In genomic region chr2:215436705-215437570, GRCh38 we compare ENCODE assay signal across 9 cellular contexts. TPM values are rescaled to one million over a fixed set of nuclear protein-coding genes. Genes with fewer than 3 reads are reported as not detected.
A peak's percentile ranks its signal among the peaks of the same experiment; 100 is the strongest.
DNase-seq lines count a peak whose midpoint lies in the region; ATAC-seq, FAIRE-seq and TF ChIP-seq lines count a peak whose summit lies in the region.
"Had no signal": no experiment of that assay in that cellular context is flagged by ENCODE, and none has a peak within 500 bp of the region (broad histone marks: within the 10 kb centered on the region; RNA-seq: fewer than 3 reads in every experiment).

No MANE protein-coding gene starts in this region.

- H3K4me3 Mint-ChIP-seq in activated naive CD8-positive, alpha-beta T cell treated with anti-CD3 and anti-CD28 coated beads, Interleukin-2, amount 10 ng/mL, durations not matched to agents 7 days and 5 days, result peak overlapping the region; percentile 82

- peak; percentile 12 for DNase-seq in GM12892 (ENCODE audit: insufficient read length)
- no peak for DNase-seq in activated naive CD8-positive, alpha-beta T cell treated with anti-CD3 and anti-CD28 coated beads, Interleukin-2, amount 10 ng/mL, durations not matched to agents 7 days and 5 days
- no peak for DNase-seq in iPS DF 6.9 (ENCODE audit: low read depth, low spot score)
- peak; percentile 27 for DNase-seq in stimulated activated CD8-positive, alpha-beta memory T cell treated with anti-CD3 and anti-CD28 coated beads, Interleukin-4, amount 100 ng/mL, for 48 hours
- DNase-seq in kidney glomerular epithelial cell (lab: John Stamatoyannopoulos, UW), result no peak
- no peak for DNase-seq in glomerular visceral epithelial cell (ENCODE audit: extremely low spot score)
- no peak for DNase-seq in KBM-7

- no CpG with 5 or more reads among the region's 22 CpGs for WGBS in iPS DF 6.9 (ENCODE audit: insufficient coverage, insufficient read length)

- H3K27ac ChIP-seq in iPS DF 6.9 (ENCODE audit: low read length), result no peak overlapping the region
- H3K27ac ChIP-seq: VCaP had no signal

- H3K9me3 Mint-ChIP-seq in activated naive CD8-positive, alpha-beta T cell treated with anti-CD3 and anti-CD28 coated beads, Interleukin-2, amount 10 ng/mL, durations not matched to agents 7 days and 5 days, result no peaks in the 10 kb centered on the region

- no peaks in the 10 kb centered on the region for H3K4me1 ChIP-seq in iPS DF 6.9 (ENCODE audit: control insufficient read depth, insufficient read depth, low read length)

- H3K27me3 ChIP-seq in iPS DF 6.9 (ENCODE audit: control insufficient read depth, insufficient read depth, low read length), result no peaks in the 10 kb centered on the region

- no peak for TF ChIP-seq POLR2A in GM12892 (IDR thresholded peaks at IDR 0.05; ENCODE audit: low read depth, low read length)

- peaks cover 20% of the 10 kb centered on the region for H3K4me1 Mint-ChIP-seq in activated naive CD8-positive, alpha-beta T cell treated with anti-CD3 and anti-CD28 coated beads, Interleukin-2, amount 10 ng/mL, durations not matched to agents 7 days and 5 days

- H3K9me3 ChIP-seq in iPS DF 6.9 (ENCODE audit: control insufficient read depth, insufficient read depth, low read length), result no peaks in the 10 kb centered on the region

- POLR2A ChIA-PET in activated naive CD8-positive, alpha-beta T cell treated with anti-CD3 and anti-CD28 coated beads, Interleukin-2, amount 10 ng/mL, durations not matched to agents 7 days and 5 days (lab: Charles Lee), result no interaction called here

- no peak overlapping the region for H3K27ac Mint-ChIP-seq in activated naive CD8-positive, alpha-beta T cell treated with anti-CD3 and anti-CD28 coated beads, Interleukin-2, amount 10 ng/mL, durations not matched to agents 7 days and 5 days

- FAIRE-seq in GM12892 (lab: Jason Lieb, UNC), result no peak

- no peaks in the 10 kb centered on the region for H3K36me3 Mint-ChIP-seq in activated naive CD8-positive, alpha-beta T cell treated with anti-CD3 and anti-CD28 coated beads, Interleukin-2, amount 10 ng/mL, durations not matched to agents 7 days and 5 days

- ATAC-seq in HG02981 (IDR thresholded peaks at IDR 0.05; ENCODE audit: unreplicated experiment), result peak; percentile 19
- no peak for ATAC-seq in activated naive CD8-positive, alpha-beta T cell treated with anti-CD3 and anti-CD28 coated beads, Interleukin-2, amount 10 ng/mL, durations not matched to agents 7 days and 5 days (ENCODE audit: low read depth)

- H3K27me3 Mint-ChIP-seq in activated naive CD8-positive, alpha-beta T cell treated with anti-CD3 and anti-CD28 coated beads, Interleukin-2, amount 10 ng/mL, durations not matched to agents 7 days and 5 days, result peaks cover 74% of the 10 kb centered on the region

- H3K36me3 ChIP-seq in iPS DF 6.9 (ENCODE audit: control insufficient read depth, insufficient read depth, low read length), result 0 out of 2 replicates have a peak, but pooled peaks cover 2% of the 10 kb centered on the region

- in situ Hi-C loops in KBM-7 (cut with MboI; ENCODE audit: low pct_unique_long_range_greater_than_20kb, low sequenced_read_pairs), result no loop called here

- H3K4me3 ChIP-seq in iPS DF 6.9 (ENCODE audit: low read length), result peak overlapping the region; percentile 70; the same call in 1 of the 2 replicates

RNA-seq across cellular contexts. Expression of gene FN1, which starts 1.1 kb away (rescaled TPM):
- 2.2 TPM for polyA plus RNA-seq in GM12892 (2012; ENCODE audit: missing spikeins)
- under 1 TPM; 0.53 to 0.71 TPM for total RNA-seq in activated naive CD8-positive, alpha-beta T cell treated with anti-CD3 and anti-CD28 coated beads, Interleukin-2, amount 10 ng/mL, durations not matched to agents 7 days and 5 days

Comparison
In these comparisons a context has a peak if more than half of its experiments do, and no peak if none do; other contexts are left out.
1. DNase-seq: peak in GM12892 (single experiment) and stimulated activated CD8-positive, alpha-beta memory T cell treated with anti-CD3 and anti-CD28 coated beads, Interleukin-4, amount 100 ng/mL, for 48 hours (single experiment); none in activated naive CD8-positive, alpha-beta T cell treated with anti-CD3 and anti-CD28 coated beads, Interleukin-2, amount 10 ng/mL, durations not matched to agents 7 days and 5 days (single experiment), iPS DF 6.9 (single experiment), kidney glomerular epithelial cell (single experiment), glomerular visceral epithelial cell (single experiment) and KBM-7 (single experiment).